2 cellular contexts compared by ENCODE assay signal in the genomic region with DNA sequence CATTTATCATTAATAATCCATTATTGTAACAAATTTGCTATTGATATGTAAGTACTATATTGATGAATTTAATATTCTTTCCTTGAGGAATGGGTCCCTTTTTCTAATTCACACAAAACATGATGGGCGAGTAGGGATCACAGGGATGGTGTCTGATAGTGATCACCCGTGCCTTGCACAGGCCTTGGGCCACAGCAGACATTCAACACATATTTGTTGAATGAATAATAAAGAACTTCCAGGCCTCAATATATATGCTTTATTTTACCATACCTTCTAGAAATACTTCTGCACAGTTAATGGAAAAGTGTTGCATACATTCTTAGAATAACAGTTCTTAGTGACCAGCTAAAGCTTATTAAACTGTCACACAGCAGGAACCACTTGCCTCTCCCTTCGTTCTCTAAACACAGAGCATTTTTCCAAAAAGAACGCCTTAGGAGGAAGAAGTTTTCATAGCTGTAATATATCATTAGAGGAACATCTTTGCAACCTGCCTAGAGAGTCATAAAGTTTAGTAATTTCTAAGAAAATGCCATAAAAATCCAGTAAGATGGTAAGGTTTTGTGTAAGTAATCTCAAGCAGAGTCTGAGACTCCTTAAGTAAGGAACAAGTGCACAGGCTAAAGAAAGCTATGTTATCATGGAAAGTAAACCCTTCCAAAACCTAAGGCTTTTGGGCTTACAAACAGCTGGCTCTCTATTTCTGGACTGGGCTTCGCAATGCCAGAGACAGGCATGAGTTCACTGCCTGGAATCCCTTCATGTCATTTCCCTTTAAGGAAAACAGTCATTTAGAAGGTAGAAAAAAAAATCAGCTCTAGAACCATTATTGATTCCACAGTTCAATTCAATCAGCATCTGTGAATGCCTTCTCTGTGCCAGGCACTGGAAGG.
TF ChIP-seq lines count a peak whose summit lies in the region.

No MANE protein-coding gene starts in this region.

TF ChIP-seq in HEK293, 187 proteins besides CTCF, POLR2A, EP300 and RAD21:
- TF ChIP-seq, protein P1, sequence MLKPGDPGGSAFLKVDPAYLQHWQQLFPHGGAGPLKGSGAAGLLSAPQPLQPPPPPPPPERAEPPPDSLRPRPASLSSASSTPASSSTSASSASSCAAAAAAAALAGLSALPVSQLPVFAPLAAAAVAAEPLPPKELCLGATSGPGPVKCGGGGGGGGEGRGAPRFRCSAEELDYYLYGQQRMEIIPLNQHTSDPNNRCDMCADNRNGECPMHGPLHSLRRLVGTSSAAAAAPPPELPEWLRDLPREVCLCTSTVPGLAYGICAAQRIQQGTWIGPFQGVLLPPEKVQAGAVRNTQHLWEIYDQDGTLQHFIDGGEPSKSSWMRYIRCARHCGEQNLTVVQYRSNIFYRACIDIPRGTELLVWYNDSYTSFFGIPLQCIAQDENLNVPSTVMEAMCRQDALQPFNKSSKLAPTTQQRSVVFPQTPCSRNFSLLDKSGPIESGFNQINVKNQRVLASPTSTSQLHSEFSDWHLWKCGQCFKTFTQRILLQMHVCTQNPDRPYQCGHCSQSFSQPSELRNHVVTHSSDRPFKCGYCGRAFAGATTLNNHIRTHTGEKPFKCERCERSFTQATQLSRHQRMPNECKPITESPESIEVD (tag by site-specific recombination; IDR thresholded peaks at IDR 0.05): 0 out of 2 replicates have a peak, but pooled peaks have one; percentile 20
- TF ChIP-seq ZNF510 (tag by site-specific recombination; IDR thresholded peaks at IDR 0.05; ENCODE audit: insufficient replicate concordance) (no peak), ZBTB10 (tag by site-specific recombination; IDR thresholded peaks at IDR 0.05) (no peak), ZNF785 (tag by site-specific recombination; IDR thresholded peaks at IDR 0.05) (no peak), ZNF585B (tag by site-specific recombination; IDR thresholded peaks at IDR 0.05) (no peak)
- TF ChIP-seq, protein P2, sequence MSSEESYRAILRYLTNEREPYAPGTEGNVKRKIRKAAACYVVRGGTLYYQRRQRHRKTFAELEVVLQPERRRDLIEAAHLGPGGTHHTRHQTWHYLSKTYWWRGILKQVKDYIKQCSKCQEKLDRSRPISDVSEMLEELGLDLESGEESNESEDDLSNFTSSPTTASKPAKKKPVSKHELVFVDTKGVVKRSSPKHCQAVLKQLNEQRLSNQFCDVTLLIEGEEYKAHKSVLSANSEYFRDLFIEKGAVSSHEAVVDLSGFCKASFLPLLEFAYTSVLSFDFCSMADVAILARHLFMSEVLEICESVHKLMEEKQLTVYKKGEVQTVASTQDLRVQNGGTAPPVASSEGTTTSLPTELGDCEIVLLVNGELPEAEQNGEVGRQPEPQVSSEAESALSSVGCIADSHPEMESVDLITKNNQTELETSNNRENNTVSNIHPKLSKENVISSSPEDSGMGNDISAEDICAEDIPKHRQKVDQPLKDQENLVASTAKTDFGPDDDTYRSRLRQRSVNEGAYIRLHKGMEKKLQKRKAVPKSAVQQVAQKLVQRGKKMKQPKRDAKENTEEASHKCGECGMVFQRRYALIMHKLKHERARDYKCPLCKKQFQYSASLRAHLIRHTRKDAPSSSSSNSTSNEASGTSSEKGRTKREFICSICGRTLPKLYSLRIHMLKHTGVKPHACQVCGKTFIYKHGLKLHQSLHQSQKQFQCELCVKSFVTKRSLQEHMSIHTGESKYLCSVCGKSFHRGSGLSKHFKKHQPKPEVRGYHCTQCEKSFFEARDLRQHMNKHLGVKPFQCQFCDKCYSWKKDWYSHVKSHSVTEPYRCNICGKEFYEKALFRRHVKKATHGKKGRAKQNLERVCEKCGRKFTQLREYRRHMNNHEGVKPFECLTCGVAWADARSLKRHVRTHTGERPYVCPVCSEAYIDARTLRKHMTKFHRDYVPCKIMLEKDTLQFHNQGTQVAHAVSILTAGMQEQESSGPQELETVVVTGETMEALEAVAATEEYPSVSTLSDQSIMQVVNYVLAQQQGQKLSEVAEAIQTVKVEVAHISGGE (tag by site-specific recombination; conservative IDR thresholded peaks at IDR 0.05; ENCODE audit: low read depth): no peak

TF ChIP-seq in SK-N-SH, 30 proteins besides CTCF, POLR2A, EP300 and RAD21 (continued from another document):
- TF ChIP-seq IRF3 (IDR thresholded peaks at IDR 0.05; ENCODE audit: low read depth, low read length) (no peak), FOXJ3 (CRISPR knock-in tag; IDR thresholded peaks at IDR 0.05) (no peak), PBX3 (IDR thresholded peaks at IDR 0.05) (no peak), MXI1 (IDR thresholded peaks at IDR 0.05; ENCODE audit: low read depth, low read length) (no peak), FOSL2 (IDR thresholded peaks at IDR 0.05; ENCODE audit: borderline replicate concordance, low read depth) (no peak), CHD2 (IDR thresholded peaks at IDR 0.05; ENCODE audit: low read length, partially characterized antibody) (no peak), NRF1 (IDR thresholded peaks at IDR 0.05; ENCODE audit: low read depth, low read length) (no peak), TCF12 (IDR thresholded peaks at IDR 0.05) (no peak), GABPA (IDR thresholded peaks at IDR 0.05; ENCODE audit: low read depth) (no peak), RXRA (IDR thresholded peaks at IDR 0.05; ENCODE audit: borderline replicate concordance, low read depth) (no peak), TEAD4 (IDR thresholded peaks at IDR 0.05; ENCODE audit: borderline replicate concordance, insufficient read depth) (no peak), POLR2AphosphoS5 (IDR thresholded peaks at IDR 0.05; ENCODE audit: low read depth, low read length) (no peak), NFIC (IDR thresholded peaks at IDR 0.05; ENCODE audit: borderline replicate concordance) (no peak)
- TF ChIP-seq, protein P3, sequence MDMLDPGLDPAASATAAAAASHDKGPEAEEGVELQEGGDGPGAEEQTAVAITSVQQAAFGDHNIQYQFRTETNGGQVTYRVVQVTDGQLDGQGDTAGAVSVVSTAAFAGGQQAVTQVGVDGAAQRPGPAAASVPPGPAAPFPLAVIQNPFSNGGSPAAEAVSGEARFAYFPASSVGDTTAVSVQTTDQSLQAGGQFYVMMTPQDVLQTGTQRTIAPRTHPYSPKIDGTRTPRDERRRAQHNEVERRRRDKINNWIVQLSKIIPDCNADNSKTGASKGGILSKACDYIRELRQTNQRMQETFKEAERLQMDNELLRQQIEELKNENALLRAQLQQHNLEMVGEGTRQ (IDR thresholded peaks at IDR 0.05; ENCODE audit: borderline replicate concordance, low read depth, low read length): no peak
